ENCODE assay signal across 13 cellular contexts in the genomic region with DNA sequence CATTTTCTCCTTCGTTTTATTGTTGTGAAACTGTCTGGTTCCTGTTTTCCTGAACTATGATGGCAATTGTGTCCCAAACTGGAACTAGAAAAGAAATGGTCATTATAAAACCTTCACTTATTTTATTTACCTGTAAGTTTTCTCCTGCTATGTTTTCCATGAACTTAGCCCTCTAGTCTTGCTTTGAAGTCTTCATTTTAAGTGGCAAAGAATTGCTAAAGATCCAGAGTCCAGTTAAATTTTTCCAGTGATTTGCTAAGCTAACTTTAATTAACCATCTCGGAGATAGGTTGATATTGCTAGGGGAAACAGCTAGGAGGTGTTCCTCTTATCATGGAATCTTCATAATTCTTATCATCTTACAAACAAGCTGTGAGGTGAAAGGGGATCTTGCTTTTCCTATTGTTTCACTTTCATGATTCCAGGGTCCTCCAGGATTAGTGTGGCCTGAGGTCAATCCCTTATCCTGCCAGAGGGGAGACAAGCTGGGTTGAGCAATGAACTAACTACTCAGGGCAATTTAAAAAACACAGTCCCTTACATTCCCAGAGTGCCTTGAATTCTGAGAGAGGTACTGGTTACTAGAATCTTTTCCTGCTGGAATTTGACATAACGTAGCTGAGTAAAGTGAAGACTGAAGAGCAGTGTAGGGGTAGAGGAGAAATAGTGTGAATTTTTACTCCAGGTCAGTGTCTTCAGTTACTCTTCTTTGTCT.
A peak's percentile ranks its signal among the peaks of the same experiment; 100 is the strongest.
DNase-seq lines count a peak whose midpoint lies in the region; ATAC-seq, FAIRE-seq and TF ChIP-seq lines count a peak whose summit lies in the region.
"Had no signal": no experiment of that assay in that cellular context is flagged by ENCODE, and none has a peak within 500 bp of the region (broad histone marks: within the 10 kb centered on the region; RNA-seq: fewer than 3 reads in every experiment).

No MANE protein-coding gene starts in this region.

- 29% methylated on average over 3 of the region's 3 CpGs for WGBS in smooth muscle cell (ENCODE audit: low lambda C conversion rate)

- H3F3A ChIP-seq in smooth muscle cell (ENCODE audit: low read depth): peaks cover 19% of the 10 kb centered on the region

- H3K4me3 ChIP-seq in H7 (ENCODE audit: insufficient read depth, low read depth, low read length) (no peak overlapping the region), astrocyte (ENCODE audit: insufficient read depth, low read depth, low read length) (no peak overlapping the region), smooth muscle cell (no peak overlapping the region)
- H3K4me3 ChIP-seq: SK-N-MC had no signal

- DNase-seq in H7 (peak; percentile 42), astrocyte (ENCODE audit: low read depth) (no peak), iPS-NIHi11 (ENCODE audit: low spot score) (peak; percentile 33), smooth muscle cell (lab: John Stamatoyannopoulos, UW; ENCODE audit: unreplicated experiment) (no peak), NCI-H2029 treated with DMSO at 0.1 percent for 48 hours (lab: John Stamatoyannopoulos, UW) (no peak)
- DNase-seq: activated CD8-positive, alpha-beta T cell treated with anti-CD3 and anti-CD28 coated beads, Interleukin-2, amount 10 ng/mL, durations not matched to agents 7 days and 5 days; NCI-H2171 treated with DMSO at 0.1 percent for 48 hours; occipital lobe had no signal

- peaks cover 4% of the 10 kb centered on the region for H3K36me3 Mint-ChIP-seq in astrocyte (ENCODE audit: low read depth, unreplicated experiment)

- peak overlapping the region; percentile 59 for H3K27ac Mint-ChIP-seq in astrocyte (ENCODE audit: unreplicated experiment)
- H3K27ac Mint-ChIP-seq: activated CD8-positive, alpha-beta T cell treated with anti-CD3 and anti-CD28 coated beads, Interleukin-2, amount 10 ng/mL, durations not matched to agents 7 days and 5 days had no signal

- peaks cover 27% of the 10 kb centered on the region for H4K20me1 ChIP-seq in astrocyte (ENCODE audit: insufficient read depth, low read length)
- peaks cover 15% of the 10 kb centered on the region for H4K20me1 ChIP-seq in smooth muscle cell (ENCODE audit: low read depth)

- TF ChIP-seq CTCF in astrocyte (IDR thresholded peaks at IDR 0.05; ENCODE audit: insufficient read depth, low read depth, low read length) (no peak), smooth muscle cell (IDR thresholded peaks at IDR 0.05; ENCODE audit: borderline replicate concordance, insufficient read depth, poor library complexity, severe bottlenecking) (no peak)

- peak overlapping the region; percentile 34 for H3K4me2 ChIP-seq in astrocyte (ENCODE audit: low read length)
- H3K4me2 ChIP-seq in smooth muscle cell: peak overlapping the region; percentile 68

- H3K9me3 ChIP-seq in astrocyte (ENCODE audit: insufficient read depth, low read depth, low read length) (no peaks in the 10 kb centered on the region), smooth muscle cell (replicated peaks; ENCODE audit: low read depth) (no peaks in the 10 kb centered on the region)

- H3K4me1 Mint-ChIP-seq in astrocyte (ENCODE audit: low read depth, unreplicated experiment): peaks cover 36% of the 10 kb centered on the region

- no peaks in the 10 kb centered on the region for H3K9me3 Mint-ChIP-seq in astrocyte (ENCODE audit: unreplicated experiment)
- H3K9me3 Mint-ChIP-seq: IgD-negative memory B cell had no signal

- H2AFZ ChIP-seq in astrocyte (ENCODE audit: low read depth, low read length) (no peak overlapping the region), smooth muscle cell (ENCODE audit: low read depth) (no peak overlapping the region)

- H3K4me1 ChIP-seq in astrocyte (ENCODE audit: insufficient read depth, low read length) (peaks cover 5% of the 10 kb centered on the region), smooth muscle cell (ENCODE audit: low read depth) (peaks cover 48% of the 10 kb centered on the region)

- no peak for FAIRE-seq in astrocyte (lab: Jason Lieb, UNC)

- ATAC-seq in HG03342 (IDR thresholded peaks at IDR 0.05; ENCODE audit: unreplicated experiment): no peak
- ATAC-seq in GM18502 (IDR thresholded peaks at IDR 0.05; ENCODE audit: poor library complexity, unreplicated experiment): no peak
- ATAC-seq in GM19035 (IDR thresholded peaks at IDR 0.05; ENCODE audit: unreplicated experiment): no peak
- ATAC-seq: activated CD8-positive, alpha-beta T cell treated with anti-CD3 and anti-CD28 coated beads, Interleukin-2, amount 10 ng/mL, durations not matched to agents 7 days and 5 days had no signal

- H3K9ac ChIP-seq in astrocyte (ENCODE audit: low read length) (no peak overlapping the region), smooth muscle cell (ENCODE audit: low read depth) (peak overlapping the region; percentile 27)

- peaks cover 6% of the 10 kb centered on the region for H3K79me2 ChIP-seq in astrocyte (ENCODE audit: insufficient read depth, low read length)
- peaks cover 25% of the 10 kb centered on the region for H3K79me2 ChIP-seq in smooth muscle cell (ENCODE audit: low read depth)

- H3K36me3 ChIP-seq in H7 (replicated peaks; ENCODE audit: control insufficient read depth, insufficient read depth, low read length): no peaks in the 10 kb centered on the region
- H3K36me3 ChIP-seq in astrocyte (ENCODE audit: insufficient read depth, low read length): peaks cover 4% of the 10 kb centered on the region
- H3K36me3 ChIP-seq in smooth muscle cell (ENCODE audit: low read depth): no peaks in the 10 kb centered on the region

- no peaks in the 10 kb centered on the region for H3K27me3 Mint-ChIP-seq in astrocyte (ENCODE audit: low read depth, unreplicated experiment)
- H3K27me3 Mint-ChIP-seq: IgD-negative memory B cell had no signal

- H3K27ac ChIP-seq in astrocyte (ENCODE audit: low read depth, low read length) (no peak overlapping the region), smooth muscle cell (ENCODE audit: low read depth) (peak overlapping the region; percentile 72)
- H3K27ac ChIP-seq: SK-N-MC had no signal

- H3K27me3 ChIP-seq in H7 (ENCODE audit: control insufficient read depth, insufficient read depth, low read length) (no peaks in the 10 kb centered on the region), astrocyte (ENCODE audit: insufficient read depth, low read length) (no peaks in the 10 kb centered on the region), smooth muscle cell (ENCODE audit: low read depth) (no peaks in the 10 kb centered on the region)

- peak overlapping the region; percentile 52 for H3K4me3 Mint-ChIP-seq in astrocyte (ENCODE audit: unreplicated experiment)
- H3K4me3 Mint-ChIP-seq: activated CD8-positive, alpha-beta T cell treated with anti-CD3 and anti-CD28 coated beads, Interleukin-2, amount 10 ng/mL, durations not matched to agents 7 days and 5 days; IgD-negative memory B cell had no signal

Comparison
In these comparisons a context has a peak if more than half of its experiments do, and no peak if none do; other contexts are left out.
1. DNase-seq: peak in H7 (single experiment) and iPS-NIHi11 (single experiment); none in astrocyte (single experiment), smooth muscle cell (single experiment) and NCI-H2029 treated with DMSO at 0.1 percent for 48 hours (single experiment).